In the genomic region with DNA sequence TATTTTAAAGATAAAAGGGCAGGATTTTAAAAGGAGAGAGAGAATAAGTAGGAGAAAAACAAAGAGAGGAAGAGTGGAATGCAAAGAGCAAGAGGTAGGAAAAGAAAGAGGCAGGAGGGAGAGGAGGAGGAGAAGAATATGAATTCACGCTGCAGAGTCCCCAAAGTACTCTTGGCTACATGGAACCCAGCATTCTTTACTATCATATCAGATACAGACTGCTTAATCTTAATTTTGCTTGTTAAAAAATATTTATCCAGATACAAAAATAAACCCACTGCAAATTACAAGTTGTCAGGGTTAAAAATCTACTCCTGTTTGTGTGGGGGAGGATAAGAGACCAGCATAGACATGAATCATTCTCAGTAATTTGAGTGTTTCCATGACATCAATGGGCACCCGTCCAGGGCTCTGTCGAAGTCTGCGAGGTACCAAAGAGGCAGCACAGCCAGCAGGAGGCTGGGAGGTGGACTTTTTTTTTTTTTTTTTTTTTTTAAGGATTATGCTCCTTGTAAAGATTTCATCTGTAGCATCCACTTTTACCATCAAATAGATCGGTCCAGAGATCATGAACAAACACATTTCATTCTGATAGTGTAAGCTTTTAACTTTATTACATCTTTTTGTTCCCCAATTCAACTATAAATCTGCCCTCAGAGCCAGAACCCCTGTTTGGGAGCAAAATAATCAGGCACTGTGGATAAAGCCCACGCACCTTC, we compare ENCODE assay signal across 1 cellular context.
TF ChIP-seq lines count a peak whose summit lies in the region.

No MANE protein-coding gene starts in this region.

TF ChIP-seq in K562, 482 proteins besides CTCF, POLR2A, EP300 and RAD21 (continued from another document and continues in another):
- TF ChIP-seq, protein P1, sequence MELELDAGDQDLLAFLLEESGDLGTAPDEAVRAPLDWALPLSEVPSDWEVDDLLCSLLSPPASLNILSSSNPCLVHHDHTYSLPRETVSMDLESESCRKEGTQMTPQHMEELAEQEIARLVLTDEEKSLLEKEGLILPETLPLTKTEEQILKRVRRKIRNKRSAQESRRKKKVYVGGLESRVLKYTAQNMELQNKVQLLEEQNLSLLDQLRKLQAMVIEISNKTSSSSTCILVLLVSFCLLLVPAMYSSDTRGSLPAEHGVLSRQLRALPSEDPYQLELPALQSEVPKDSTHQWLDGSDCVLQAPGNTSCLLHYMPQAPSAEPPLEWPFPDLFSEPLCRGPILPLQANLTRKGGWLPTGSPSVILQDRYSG (tag; conservative IDR thresholded peaks at IDR 0.05; ENCODE audit: low read depth) = no peak
- TF ChIP-seq FUS (optimal IDR thresholded peaks at IDR 0.05; ENCODE audit: low read depth, low read length) = no peak
- TF ChIP-seq RCOR1 (IDR thresholded peaks at IDR 0.05; ENCODE audit: borderline replicate concordance in 1 of 2, low read depth in 2 of 2, low read length in 2 of 2) = 0 out of 4 replicates have a peak, but pooled peaks of 1 of the 2 experiments have one; percentile 14
- TF ChIP-seq MXI1 (IDR thresholded peaks at IDR 0.05; ENCODE audit: low read depth, low read length) = no peak
- no peak for TF ChIP-seq ZNF764 (CRISPR knock-in tag; IDR thresholded peaks at IDR 0.05; ENCODE audit: low read depth)
- TF ChIP-seq ZKSCAN3 (CRISPR knock-in tag; IDR thresholded peaks at IDR 0.05) = no peak
- TF ChIP-seq ZNF133 (CRISPR knock-in tag; IDR thresholded peaks at IDR 0.05) = no peak
- TF ChIP-seq, protein P2, sequence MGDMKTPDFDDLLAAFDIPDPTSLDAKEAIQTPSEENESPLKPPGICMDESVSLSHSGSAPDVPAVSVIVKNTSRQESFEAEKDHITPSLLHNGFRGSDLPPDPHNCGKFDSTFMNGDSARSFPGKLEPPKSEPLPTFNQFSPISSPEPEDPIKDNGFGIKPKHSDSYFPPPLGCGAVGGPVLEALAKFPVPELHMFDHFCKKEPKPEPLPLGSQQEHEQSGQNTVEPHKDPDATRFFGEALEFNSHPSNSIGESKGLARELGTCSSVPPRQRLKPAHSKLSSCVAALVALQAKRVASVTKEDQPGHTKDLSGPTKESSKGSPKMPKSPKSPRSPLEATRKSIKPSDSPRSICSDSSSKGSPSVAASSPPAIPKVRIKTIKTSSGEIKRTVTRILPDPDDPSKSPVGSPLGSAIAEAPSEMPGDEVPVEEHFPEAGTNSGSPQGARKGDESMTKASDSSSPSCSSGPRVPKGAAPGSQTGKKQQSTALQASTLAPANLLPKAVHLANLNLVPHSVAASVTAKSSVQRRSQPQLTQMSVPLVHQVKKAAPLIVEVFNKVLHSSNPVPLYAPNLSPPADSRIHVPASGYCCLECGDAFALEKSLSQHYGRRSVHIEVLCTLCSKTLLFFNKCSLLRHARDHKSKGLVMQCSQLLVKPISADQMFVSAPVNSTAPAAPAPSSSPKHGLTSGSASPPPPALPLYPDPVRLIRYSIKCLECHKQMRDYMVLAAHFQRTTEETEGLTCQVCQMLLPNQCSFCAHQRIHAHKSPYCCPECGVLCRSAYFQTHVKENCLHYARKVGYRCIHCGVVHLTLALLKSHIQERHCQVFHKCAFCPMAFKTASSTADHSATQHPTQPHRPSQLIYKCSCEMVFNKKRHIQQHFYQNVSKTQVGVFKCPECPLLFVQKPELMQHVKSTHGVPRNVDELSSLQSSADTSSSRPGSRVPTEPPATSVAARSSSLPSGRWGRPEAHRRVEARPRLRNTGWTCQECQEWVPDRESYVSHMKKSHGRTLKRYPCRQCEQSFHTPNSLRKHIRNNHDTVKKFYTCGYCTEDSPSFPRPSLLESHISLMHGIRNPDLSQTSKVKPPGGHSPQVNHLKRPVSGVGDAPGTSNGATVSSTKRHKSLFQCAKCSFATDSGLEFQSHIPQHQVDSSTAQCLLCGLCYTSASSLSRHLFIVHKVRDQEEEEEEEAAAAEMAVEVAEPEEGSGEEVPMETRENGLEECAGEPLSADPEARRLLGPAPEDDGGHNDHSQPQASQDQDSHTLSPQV (IDR thresholded peaks at IDR 0.05) = no peak
- TF ChIP-seq PRPF4 (IDR thresholded peaks at IDR 0.05; ENCODE audit: insufficient read depth, low read depth, low read length, poor library complexity, severe bottlenecking) = no peak
- TF ChIP-seq, protein P3, sequence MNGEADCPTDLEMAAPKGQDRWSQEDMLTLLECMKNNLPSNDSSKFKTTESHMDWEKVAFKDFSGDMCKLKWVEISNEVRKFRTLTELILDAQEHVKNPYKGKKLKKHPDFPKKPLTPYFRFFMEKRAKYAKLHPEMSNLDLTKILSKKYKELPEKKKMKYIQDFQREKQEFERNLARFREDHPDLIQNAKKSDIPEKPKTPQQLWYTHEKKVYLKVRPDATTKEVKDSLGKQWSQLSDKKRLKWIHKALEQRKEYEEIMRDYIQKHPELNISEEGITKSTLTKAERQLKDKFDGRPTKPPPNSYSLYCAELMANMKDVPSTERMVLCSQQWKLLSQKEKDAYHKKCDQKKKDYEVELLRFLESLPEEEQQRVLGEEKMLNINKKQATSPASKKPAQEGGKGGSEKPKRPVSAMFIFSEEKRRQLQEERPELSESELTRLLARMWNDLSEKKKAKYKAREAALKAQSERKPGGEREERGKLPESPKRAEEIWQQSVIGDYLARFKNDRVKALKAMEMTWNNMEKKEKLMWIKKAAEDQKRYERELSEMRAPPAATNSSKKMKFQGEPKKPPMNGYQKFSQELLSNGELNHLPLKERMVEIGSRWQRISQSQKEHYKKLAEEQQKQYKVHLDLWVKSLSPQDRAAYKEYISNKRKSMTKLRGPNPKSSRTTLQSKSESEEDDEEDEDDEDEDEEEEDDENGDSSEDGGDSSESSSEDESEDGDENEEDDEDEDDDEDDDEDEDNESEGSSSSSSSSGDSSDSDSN (IDR thresholded peaks at IDR 0.05; ENCODE audit: borderline replicate concordance in 1 of 2, low read depth in 2 of 2, low read length in 2 of 2) = no peak
- TF ChIP-seq KAT2B (IDR thresholded peaks at IDR 0.05; ENCODE audit: low read depth, low read length) = no peak
- TF ChIP-seq TEAD4 (IDR thresholded peaks at IDR 0.05; ENCODE audit: low read length) = 0 out of 2 replicates have a peak, but pooled peaks have one; percentile 14
- no peak for TF ChIP-seq TEAD4 (CRISPR knock-in tag; IDR thresholded peaks at IDR 0.05; ENCODE audit: borderline replicate concordance)
- TF ChIP-seq ARID2 (IDR thresholded peaks at IDR 0.05) = no peak
- TF ChIP-seq RBM14 (IDR thresholded peaks at IDR 0.05; ENCODE audit: borderline replicate concordance, insufficient read depth, low read depth, low read length) = no peak
- no peak for TF ChIP-seq RFX7 (CRISPR knock-in tag; IDR thresholded peaks at IDR 0.05)
- TF ChIP-seq, protein P4, sequence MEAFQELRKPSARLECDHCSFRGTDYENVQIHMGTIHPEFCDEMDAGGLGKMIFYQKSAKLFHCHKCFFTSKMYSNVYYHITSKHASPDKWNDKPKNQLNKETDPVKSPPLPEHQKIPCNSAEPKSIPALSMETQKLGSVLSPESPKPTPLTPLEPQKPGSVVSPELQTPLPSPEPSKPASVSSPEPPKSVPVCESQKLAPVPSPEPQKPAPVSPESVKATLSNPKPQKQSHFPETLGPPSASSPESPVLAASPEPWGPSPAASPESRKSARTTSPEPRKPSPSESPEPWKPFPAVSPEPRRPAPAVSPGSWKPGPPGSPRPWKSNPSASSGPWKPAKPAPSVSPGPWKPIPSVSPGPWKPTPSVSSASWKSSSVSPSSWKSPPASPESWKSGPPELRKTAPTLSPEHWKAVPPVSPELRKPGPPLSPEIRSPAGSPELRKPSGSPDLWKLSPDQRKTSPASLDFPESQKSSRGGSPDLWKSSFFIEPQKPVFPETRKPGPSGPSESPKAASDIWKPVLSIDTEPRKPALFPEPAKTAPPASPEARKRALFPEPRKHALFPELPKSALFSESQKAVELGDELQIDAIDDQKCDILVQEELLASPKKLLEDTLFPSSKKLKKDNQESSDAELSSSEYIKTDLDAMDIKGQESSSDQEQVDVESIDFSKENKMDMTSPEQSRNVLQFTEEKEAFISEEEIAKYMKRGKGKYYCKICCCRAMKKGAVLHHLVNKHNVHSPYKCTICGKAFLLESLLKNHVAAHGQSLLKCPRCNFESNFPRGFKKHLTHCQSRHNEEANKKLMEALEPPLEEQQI (IDR thresholded peaks at IDR 0.05) = no peak
- no peak for TF ChIP-seq SIN3A (IDR thresholded peaks at IDR 0.05; ENCODE audit: borderline replicate concordance in 2 of 2, control insufficient read depth in 1 of 2, low read depth in 2 of 2, low read length in 2 of 2)
- TF ChIP-seq KLF16 (IDR thresholded peaks at IDR 0.05) = no peak
- TF ChIP-seq ZFP36 (IDR thresholded peaks at IDR 0.05; ENCODE audit: low read depth, low read length, partially characterized antibody) = no peak
- TF ChIP-seq PHTF2 (CRISPR knock-in tag; IDR thresholded peaks at IDR 0.05) = no peak
- no peak for TF ChIP-seq ETV5 (CRISPR knock-in tag; IDR thresholded peaks at IDR 0.05; ENCODE audit: low read depth)
- TF ChIP-seq ZNF57 (CRISPR knock-in tag; IDR thresholded peaks at IDR 0.05) = no peak
- TF ChIP-seq SMARCA4 (IDR thresholded peaks at IDR 0.05) = peak; percentile 35; the same call in 1 of the 2 replicates
- TF ChIP-seq, protein P5, sequence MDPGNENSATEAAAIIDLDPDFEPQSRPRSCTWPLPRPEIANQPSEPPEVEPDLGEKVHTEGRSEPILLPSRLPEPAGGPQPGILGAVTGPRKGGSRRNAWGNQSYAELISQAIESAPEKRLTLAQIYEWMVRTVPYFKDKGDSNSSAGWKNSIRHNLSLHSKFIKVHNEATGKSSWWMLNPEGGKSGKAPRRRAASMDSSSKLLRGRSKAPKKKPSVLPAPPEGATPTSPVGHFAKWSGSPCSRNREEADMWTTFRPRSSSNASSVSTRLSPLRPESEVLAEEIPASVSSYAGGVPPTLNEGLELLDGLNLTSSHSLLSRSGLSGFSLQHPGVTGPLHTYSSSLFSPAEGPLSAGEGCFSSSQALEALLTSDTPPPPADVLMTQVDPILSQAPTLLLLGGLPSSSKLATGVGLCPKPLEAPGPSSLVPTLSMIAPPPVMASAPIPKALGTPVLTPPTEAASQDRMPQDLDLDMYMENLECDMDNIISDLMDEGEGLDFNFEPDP (CRISPR knock-in tag; IDR thresholded peaks at IDR 0.05) = no peak
- no peak for TF ChIP-seq SREBF2 (CRISPR knock-in tag; IDR thresholded peaks at IDR 0.05)
- no peak for TF ChIP-seq SPI1 (IDR thresholded peaks at IDR 0.05; ENCODE audit: borderline replicate concordance, low read depth, low read length)
- TF ChIP-seq MEIS2 (IDR thresholded peaks at IDR 0.05; ENCODE audit: partially characterized antibody) = peak; percentile 89
- TF ChIP-seq RFX5 (IDR thresholded peaks at IDR 0.05; ENCODE audit: low read depth, low read length) = no peak
- TF ChIP-seq ZFP1 (CRISPR knock-in tag; IDR thresholded peaks at IDR 0.05) = no peak
- TF ChIP-seq RFX1 (IDR thresholded peaks at IDR 0.05) = peak; percentile 74
- TF ChIP-seq JUND (IDR thresholded peaks at IDR 0.05; ENCODE audit: borderline replicate concordance, low read depth, low read length) = peak; percentile 65; the same call in 1 of the 2 replicates
- peak; percentile 38; the same call in 1 of the 3 replicates for TF ChIP-seq JUND (tag; IDR thresholded peaks at IDR 0.05; ENCODE audit: borderline replicate concordance, low read depth, low read length)
- TF ChIP-seq HNRNPK (IDR thresholded peaks at IDR 0.05; ENCODE audit: low read depth, low read length, poor library complexity, severe bottlenecking) = no peak
- TF ChIP-seq, protein P6, sequence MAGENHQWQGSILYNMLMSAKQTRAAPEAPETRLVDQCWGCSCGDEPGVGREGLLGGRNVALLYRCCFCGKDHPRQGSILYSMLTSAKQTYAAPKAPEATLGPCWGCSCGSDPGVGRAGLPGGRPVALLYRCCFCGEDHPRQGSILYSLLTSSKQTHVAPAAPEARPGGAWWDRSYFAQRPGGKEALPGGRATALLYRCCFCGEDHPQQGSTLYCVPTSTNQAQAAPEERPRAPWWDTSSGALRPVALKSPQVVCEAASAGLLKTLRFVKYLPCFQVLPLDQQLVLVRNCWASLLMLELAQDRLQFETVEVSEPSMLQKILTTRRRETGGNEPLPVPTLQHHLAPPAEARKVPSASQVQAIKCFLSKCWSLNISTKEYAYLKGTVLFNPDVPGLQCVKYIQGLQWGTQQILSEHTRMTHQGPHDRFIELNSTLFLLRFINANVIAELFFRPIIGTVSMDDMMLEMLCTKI (IDR thresholded peaks at IDR 0.05; ENCODE audit: partially characterized antibody) = no peak
- TF ChIP-seq TFAM (CRISPR knock-in tag; conservative IDR thresholded peaks at IDR 0.05) = no peak
- TF ChIP-seq CREM (IDR thresholded peaks at IDR 0.05; ENCODE audit: low read depth) = peak; percentile 45; the same call in 1 of the 2 replicates
- TF ChIP-seq ZNF146 (CRISPR knock-in tag; IDR thresholded peaks at IDR 0.05; ENCODE audit: unreplicated experiment) = no peak
- no peak for TF ChIP-seq FOXM1 (IDR thresholded peaks at IDR 0.05; ENCODE audit: low read depth)
- no peak for TF ChIP-seq FOXM1 (CRISPR knock-in tag; IDR thresholded peaks at IDR 0.05; ENCODE audit: low read depth)
- TF ChIP-seq, protein P7, sequence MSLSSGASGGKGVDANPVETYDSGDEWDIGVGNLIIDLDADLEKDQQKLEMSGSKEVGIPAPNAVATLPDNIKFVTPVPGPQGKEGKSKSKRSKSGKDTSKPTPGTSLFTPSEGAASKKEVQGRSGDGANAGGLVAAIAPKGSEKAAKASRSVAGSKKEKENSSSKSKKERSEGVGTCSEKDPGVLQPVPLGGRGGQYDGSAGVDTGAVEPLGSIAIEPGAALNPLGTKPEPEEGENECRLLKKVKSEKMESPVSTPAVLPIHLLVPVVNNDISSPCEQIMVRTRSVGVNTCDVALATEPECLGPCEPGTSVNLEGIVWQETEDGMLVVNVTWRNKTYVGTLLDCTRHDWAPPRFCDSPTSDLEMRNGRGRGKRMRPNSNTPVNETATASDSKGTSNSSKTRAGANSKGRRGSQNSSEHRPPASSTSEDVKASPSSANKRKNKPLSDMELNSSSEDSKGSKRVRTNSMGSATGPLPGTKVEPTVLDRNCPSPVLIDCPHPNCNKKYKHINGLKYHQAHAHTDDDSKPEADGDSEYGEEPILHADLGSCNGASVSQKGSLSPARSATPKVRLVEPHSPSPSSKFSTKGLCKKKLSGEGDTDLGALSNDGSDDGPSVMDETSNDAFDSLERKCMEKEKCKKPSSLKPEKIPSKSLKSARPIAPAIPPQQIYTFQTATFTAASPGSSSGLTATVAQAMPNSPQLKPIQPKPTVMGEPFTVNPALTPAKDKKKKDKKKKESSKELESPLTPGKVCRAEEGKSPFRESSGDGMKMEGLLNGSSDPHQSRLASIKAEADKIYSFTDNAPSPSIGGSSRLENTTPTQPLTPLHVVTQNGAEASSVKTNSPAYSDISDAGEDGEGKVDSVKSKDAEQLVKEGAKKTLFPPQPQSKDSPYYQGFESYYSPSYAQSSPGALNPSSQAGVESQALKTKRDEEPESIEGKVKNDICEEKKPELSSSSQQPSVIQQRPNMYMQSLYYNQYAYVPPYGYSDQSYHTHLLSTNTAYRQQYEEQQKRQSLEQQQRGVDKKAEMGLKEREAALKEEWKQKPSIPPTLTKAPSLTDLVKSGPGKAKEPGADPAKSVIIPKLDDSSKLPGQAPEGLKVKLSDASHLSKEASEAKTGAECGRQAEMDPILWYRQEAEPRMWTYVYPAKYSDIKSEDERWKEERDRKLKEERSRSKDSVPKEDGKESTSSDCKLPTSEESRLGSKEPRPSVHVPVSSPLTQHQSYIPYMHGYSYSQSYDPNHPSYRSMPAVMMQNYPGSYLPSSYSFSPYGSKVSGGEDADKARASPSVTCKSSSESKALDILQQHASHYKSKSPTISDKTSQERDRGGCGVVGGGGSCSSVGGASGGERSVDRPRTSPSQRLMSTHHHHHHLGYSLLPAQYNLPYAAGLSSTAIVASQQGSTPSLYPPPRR (CRISPR knock-in tag; IDR thresholded peaks at IDR 0.05; ENCODE audit: borderline replicate concordance) = no peak
- TF ChIP-seq TCFL5 (CRISPR knock-in tag; conservative IDR thresholded peaks at IDR 0.05) = no peak
